In genomic region chr20:34806255-34806654, GRCh38 we compare ENCODE assay signal across 21 cellular contexts. TPM values are rescaled to one million over a fixed set of nuclear protein-coding genes. Genes with fewer than 3 reads are reported as not detected.
DNase-seq lines count a peak whose midpoint lies in the region; ATAC-seq, FAIRE-seq and TF ChIP-seq lines count a peak whose summit lies in the region.
"Had no signal": no experiment of that assay in that cellular context is flagged by ENCODE, and none has a peak within 500 bp of the region (broad histone marks: within the 10 kb centered on the region; RNA-seq: fewer than 3 reads in every experiment).

No MANE protein-coding gene starts in this region.

- peak overlapping the region; percentile 39 for H3K27ac ChIP-seq in OCI-LY3 (ENCODE audit: low read length)
- H3K27ac ChIP-seq in VCaP, result 0 out of 2 replicates have a peak overlapping the region, but pooled peaks have one; percentile 15
- H3K27ac ChIP-seq in small intestine (ENCODE audit: low read depth in 1 of 2, low read length in 1 of 2), result no peak overlapping the region
- H3K27ac ChIP-seq: A549, BLaER1, HL-60, Peyer's patch, SJSA1 had no signal

- no peak for TF ChIP-seq CTCF in D721Med (IDR thresholded peaks at IDR 0.05; ENCODE audit: insufficient read depth, missing control alignments)
- TF ChIP-seq CTCF in OCI-LY3 (IDR thresholded peaks at IDR 0.05; ENCODE audit: low read depth, low read length), result no peak
- TF ChIP-seq CTCF in VCaP (conservative IDR thresholded peaks at IDR 0.05), result no peak

- no peak overlapping the region for H2AFZ ChIP-seq in OCI-LY3 (ENCODE audit: low read depth, low read length)

- H3K27me3 ChIP-seq in OCI-LY3 (ENCODE audit: low read depth, low read length) (no peaks in the 10 kb centered on the region), small intestine (ENCODE audit: control insufficient read depth in 2 of 2, insufficient read depth in 2 of 2, low read length in 2 of 2) (no peaks in the 10 kb centered on the region)
- H3K27me3 ChIP-seq: BLaER1, Peyer's patch, SJSA1 had no signal

- H3K9ac ChIP-seq in OCI-LY3 (ENCODE audit: low read length), result 0 out of 2 replicates have a peak overlapping the region, but pooled peaks have one; percentile 0
- H3K9ac ChIP-seq: BLaER1 had no signal

- H3K4me1 ChIP-seq in OCI-LY3 (ENCODE audit: low read length) (peaks cover 23% of the 10 kb centered on the region), small intestine (ENCODE audit: control insufficient read depth in 2 of 2, insufficient read depth in 1 of 2, low read depth in 1 of 2, low read length in 1 of 2) (peaks cover 4 to 6% of the 10 kb centered on the region in 2 donors)
- H3K4me1 ChIP-seq: A549, SJSA1 had no signal

- peaks cover 52% of the 10 kb centered on the region for H3K79me2 ChIP-seq in OCI-LY3 (ENCODE audit: low read length)

- DNase-seq in D721Med (ENCODE audit: insufficient read length, low spot score) (no peak), small intestine (peak; percentile 17), GM19238 (ENCODE audit: insufficient read length, low spot score) (no peak), HuH-7.5 (ENCODE audit: low spot score) (no peak)
- DNase-seq: CD4-positive, alpha-beta memory T cell; MM.1S; NCI-H1105; NCI-H2081 treated with DMSO at 0.1 percent for 48 hours; NCI-H510A; NCI-H748 treated with DMSO at 0.1 percent for 48 hours; Peyer's patch had no signal

- H3K4me2 ChIP-seq in OCI-LY3 (ENCODE audit: low read length), result peak overlapping the region; percentile 62
- H3K4me2 ChIP-seq: A549, BLaER1 had no signal

- H3K36me3 ChIP-seq in OCI-LY3 (replicated peaks; ENCODE audit: low read depth, low read length) (no peaks in the 10 kb centered on the region), small intestine (ENCODE audit: control insufficient read depth in 2 of 2, insufficient read depth in 2 of 2, low read length in 2 of 2) (peaks cover 0 to 2% of the 10 kb centered on the region in 2 donors)

- H3K9me3 ChIP-seq in OCI-LY3 (ENCODE audit: insufficient read depth, low read length), result no peaks in the 10 kb centered on the region
- H3K9me3 ChIP-seq in small intestine (ENCODE audit: control insufficient read depth, low read depth), result no peaks in the 10 kb centered on the region
- H3K9me3 ChIP-seq: A549, Peyer's patch, SJSA1 had no signal

- peaks cover 30% of the 10 kb centered on the region for H4K20me1 ChIP-seq in OCI-LY3 (ENCODE audit: insufficient read depth, low read length)

- no peak for ATAC-seq in HG03280 (IDR thresholded peaks at IDR 0.05; ENCODE audit: unreplicated experiment)
- ATAC-seq: A549 had no signal

- H3K4me3 ChIP-seq in OCI-LY3 (ENCODE audit: low read length) (peak overlapping the region; percentile 8), small intestine (ENCODE audit: low read depth in 1 of 2, low read length in 2 of 2) (no peak overlapping the region)
- H3K4me3 ChIP-seq: A549, BLaER1, Peyer's patch, SJSA1 had no signal

- FAIRE-seq in D721Med (lab: Jason Lieb, UNC) (peak; percentile 38), small intestine (lab: Jason Lieb, UNC) (no peak)
- FAIRE-seq: A549, GM12892, GM18507, H54 had no signal

RNA-seq across cellular contexts. Expression of gene NCOA6, which starts 19.2 kb away (rescaled TPM):
- polyA plus RNA-seq in small intestine, result 10 to 100 TPM; 19.3 to 46.5 (median 33.8) TPM

Comparison
In these comparisons a context has a peak if more than half of its experiments do, and no peak if none do; other contexts are left out.
1. H3K27ac ChIP-seq: peak in OCI-LY3 (single experiment) and VCaP (single experiment); none in small intestine (0 of 2).